Comparison of ENCODE assay signal across 18 cellular contexts in the genomic region with DNA sequence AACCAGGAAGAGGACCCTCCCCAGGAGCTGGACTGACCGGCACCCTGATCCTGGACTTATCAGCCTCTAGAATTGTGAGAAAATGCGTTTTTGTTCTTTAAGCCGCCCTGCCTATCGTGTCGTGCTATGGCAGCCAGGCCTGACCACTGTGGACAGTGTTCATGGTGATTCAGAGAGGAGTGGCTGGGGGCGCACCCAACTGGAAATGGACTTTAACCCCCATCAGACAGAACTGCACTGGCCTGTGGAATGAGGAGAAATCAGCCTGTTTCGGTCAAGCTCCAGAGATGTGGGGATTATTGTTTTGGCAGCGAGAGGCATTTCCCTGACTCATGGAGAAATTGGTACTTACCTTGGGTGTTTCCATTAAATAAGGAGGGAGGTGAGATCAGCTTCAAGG.
"Had no signal": no experiment of that assay in that cellular context is flagged by ENCODE, and none has a peak within 500 bp of the region (broad histone marks: within the 10 kb centered on the region; RNA-seq: fewer than 3 reads in every experiment).

No MANE protein-coding gene starts in this region.

- H3K4me2 ChIP-seq: neural progenitor cell had no signal

- H3K27ac Mint-ChIP-seq: dendritic cell treated with granulocyte-macrophage colony-stimulating factor and Interleukin-4, amounts not matched to agents 40 ng/mL and 50 ng/mL, for 4 days; effector memory CD8-positive, alpha-beta T cell; natural killer cell treated with Interleukin-12 subunit alpha and Interleukin-12 subunit beta and Interleukin-15 and Interleukin-18, amount 100 ng/mL, for 72 hours; neural progenitor cell; stimulated activated naive B cell treated with anti-CD40 and anti-IgM and Interleukin-4, amounts not matched to agents 10 μg/mL and 1 μg/mL and 100 μg/mL, for 72 hours; stimulated activated naive CD8-positive, alpha-beta T cell treated with anti-CD3 and anti-CD28 coated beads, Interleukin-15, amount 100 ng/mL, for 72 hours had no signal

- H3K27ac ChIP-seq: foreskin keratinocyte, neural progenitor cell, parathyroid adenoma, prostate gland, right lobe of liver, thoracic aorta, transverse colon, uterus had no signal

- H3K4me3 Mint-ChIP-seq: dendritic cell treated with granulocyte-macrophage colony-stimulating factor and Interleukin-4, amounts not matched to agents 40 ng/mL and 50 ng/mL, for 4 days; effector memory CD8-positive, alpha-beta T cell; natural killer cell treated with Interleukin-12 subunit alpha and Interleukin-12 subunit beta and Interleukin-15 and Interleukin-18, amount 100 ng/mL, for 72 hours; neural progenitor cell; stimulated activated naive B cell treated with anti-CD40 and anti-IgM and Interleukin-4, amounts not matched to agents 10 μg/mL and 1 μg/mL and 100 μg/mL, for 72 hours; stimulated activated naive CD8-positive, alpha-beta T cell treated with anti-CD3 and anti-CD28 coated beads, Interleukin-15, amount 100 ng/mL, for 72 hours had no signal

- H3K4me1 Mint-ChIP-seq: stimulated activated naive B cell treated with anti-CD40 and anti-IgM and Interleukin-4, amounts not matched to agents 10 μg/mL and 1 μg/mL and 100 μg/mL, for 72 hours; stimulated activated naive CD8-positive, alpha-beta T cell treated with anti-CD3 and anti-CD28 coated beads, Interleukin-15, amount 100 ng/mL, for 72 hours had no signal

- H3K36me3 Mint-ChIP-seq: neural progenitor cell had no signal

- H3K79me2 ChIP-seq: parathyroid adenoma had no signal

- H3K9me3 ChIP-seq: prostate gland had no signal

- H3K4me3 ChIP-seq: neural progenitor cell, prostate gland, right lobe of liver, thoracic aorta, transverse colon, uterus had no signal

- H3K4me1 ChIP-seq: foreskin keratinocyte, parathyroid adenoma, prostate gland, right lobe of liver, transverse colon, uterus had no signal

- H3K27me3 Mint-ChIP-seq: dendritic cell treated with granulocyte-macrophage colony-stimulating factor and Interleukin-4, amounts not matched to agents 40 ng/mL and 50 ng/mL, for 4 days; stimulated activated naive CD8-positive, alpha-beta T cell treated with anti-CD3 and anti-CD28 coated beads, Interleukin-15, amount 100 ng/mL, for 72 hours had no signal

- DNase-seq: effector memory CD8-positive, alpha-beta T cell; foreskin keratinocyte; mammary epithelial cell; nucleus accumbens; right lobe of liver; stimulated activated CD4-positive, alpha-beta T cell treated with anti-CD3 and anti-CD28 coated beads, Interleukin-2, amount 100 ng/mL, for 24 hours; stimulated activated CD4-positive, alpha-beta T cell treated with anti-CD3 and anti-CD28 coated beads, Interleukin-4, amount 100 ng/mL, for 4 hours; stimulated activated naive B cell treated with anti-CD40 and anti-IgM and Interleukin-4, amounts not matched to agents 10 μg/mL and 1 μg/mL and 100 μg/mL, for 72 hours; stimulated activated naive CD8-positive, alpha-beta T cell treated with anti-CD3 and anti-CD28 coated beads, Interleukin-15, amount 100 ng/mL, for 72 hours; substantia nigra; transverse colon; uterus had no signal

- H2AFZ ChIP-seq: neural progenitor cell, parathyroid adenoma had no signal

- H3K36me3 ChIP-seq: neural progenitor cell, prostate gland, right lobe of liver, thoracic aorta, transverse colon, uterus had no signal

- H3K27me3 ChIP-seq: foreskin keratinocyte, neural progenitor cell, right lobe of liver, transverse colon, uterus had no signal

- ATAC-seq: effector memory CD8-positive, alpha-beta T cell; foreskin keratinocyte; natural killer cell treated with Interleukin-12 subunit alpha and Interleukin-12 subunit beta and Interleukin-15 and Interleukin-18, amount 100 ng/mL, for 72 hours; right lobe of liver; stimulated activated naive B cell treated with anti-CD40 and anti-IgM and Interleukin-4, amounts not matched to agents 10 μg/mL and 1 μg/mL and 100 μg/mL, for 72 hours; stimulated activated naive CD8-positive, alpha-beta T cell treated with anti-CD3 and anti-CD28 coated beads, Interleukin-15, amount 100 ng/mL, for 72 hours had no signal
